In the genomic region with DNA sequence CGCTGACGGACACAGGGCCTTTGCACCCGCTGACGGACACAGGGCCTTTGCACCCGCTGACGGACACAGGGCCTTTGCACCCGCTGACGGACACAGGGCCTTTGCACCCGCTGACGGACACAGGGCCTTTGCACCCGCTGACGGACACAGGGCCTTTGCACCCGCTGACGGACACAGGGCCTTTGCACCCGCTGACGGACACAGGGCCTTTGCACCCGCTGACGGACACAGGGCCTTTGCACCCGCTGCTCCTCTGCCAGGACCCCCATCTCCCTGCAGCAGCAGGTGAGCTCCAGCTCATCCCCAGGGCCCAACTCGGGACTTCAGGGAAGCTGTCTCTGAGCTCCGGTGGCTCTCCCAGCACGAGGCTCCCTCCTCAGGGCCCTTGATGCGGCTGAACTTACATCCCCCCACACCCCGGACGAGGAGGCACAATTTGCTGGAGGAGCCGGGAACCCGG, we compare ENCODE assay signal across 4 cellular contexts. TPM values are rescaled to one million over a fixed set of nuclear protein-coding genes. Genes with fewer than 3 reads are reported as not detected.
DNase-seq lines count a peak whose midpoint lies in the region; ATAC-seq, FAIRE-seq and TF ChIP-seq lines count a peak whose summit lies in the region.
"Not testable (repeated sequence)": the region's sequence is repeated elsewhere in the genome, so short reads cannot be mapped to it uniquely, and the experiment has no call there.

No MANE protein-coding gene starts in this region.

- not testable (repeated sequence) for H3K18ac ChIP-seq in IMR-90 (ENCODE audit: low read depth, low read length)

- H3K27ac ChIP-seq in 22Rv1: peak overlapping the region; percentile 66; the same call in 1 of the 2 replicates
- H3K27ac ChIP-seq in IMR-90 (ENCODE audit: insufficient read depth, low read length); K562 (ENCODE audit: extremely low read depth, low read depth, low read length); HepG2 (ENCODE audit: extremely low read length, insufficient read depth, low read length): not testable (repeated sequence)

- peak overlapping the region; percentile 61 for H2AK9ac ChIP-seq in IMR-90 (replicated peaks; ENCODE audit: low read depth, low read length, poor library complexity)

- H2BK15ac ChIP-seq in IMR-90 (ENCODE audit: low read depth, low read length): not testable (repeated sequence)

- intact Hi-C loops in IMR-90 (cut with micrococcal nuclease); K562 (cut with micrococcal nuclease); HepG2 (cut with micrococcal nuclease; ENCODE audit: unreplicated experiment): not testable (repeated sequence)

- H3K9ac ChIP-seq in IMR-90 (ENCODE audit: low read depth, low read length): not testable (repeated sequence)
- H3K9ac ChIP-seq in K562 (ENCODE audit: insufficient read depth in 1 of 2, low read depth in 2 of 2, low read length in 2 of 2) (peak overlapping the region in 1 of 2 experiments; percentile 76; a peak in 2 of 4 replicates), HepG2 (ENCODE audit: insufficient read depth, low read depth, low read length) (0 out of 2 replicates have a peak overlapping the region, but pooled peaks have one; percentile 36)

- not testable (repeated sequence) for H3K4ac ChIP-seq in IMR-90 (ENCODE audit: low read depth, low read length)

- H2AK5ac ChIP-seq in IMR-90 (ENCODE audit: low read depth, low read length): not testable (repeated sequence)

- H2BK20ac ChIP-seq in IMR-90 (ENCODE audit: low read depth, low read length): not testable (repeated sequence)

- H3K79me1 ChIP-seq in IMR-90 (ENCODE audit: low read depth in 1 of 2, low read length in 2 of 2): not testable (repeated sequence)

- not testable (repeated sequence) for DNase-seq in IMR-90; K562 (ENCODE audit: extremely low read depth in 1 of 4, low spot score in 3 of 4); HepG2 (ENCODE audit: low spot score)

- POLR2A ChIA-PET in IMR-90 (lab: Charles Lee; ENCODE audit: unreplicated experiment): not testable (repeated sequence)
- POLR2A ChIA-PET in K562 (lab: Yijun Ruan, JAX) (interaction anchor here (0.6 to 1.4 kb wide), 3 partner anchors 10 to 116 kb away, joined by 3 to 5 read pairs (median 4); no protein-coding TSS in a partner anchor), HepG2 (lab: Yijun Ruan, JAX) (interaction anchor here (1.3 to 2.5 kb wide), 2 partner anchors 16 to 108 kb away, joined by 3 to 9 read pairs; no protein-coding TSS in a partner anchor)

- in situ Hi-C loops in IMR-90 (cut with MboI; ENCODE audit: low sequenced_read_pairs); K562 (cut with MboI): not testable (repeated sequence)
- in situ Hi-C loops in HepG2 (cut with HindIII; ENCODE audit: extremely low pct_ligation_motif_present, low pct_unique_long_range_greater_than_20kb): loop anchor here (10.0 kb wide), 1 partner anchor 137 kb away; a partner anchor contains a TSS

- TF ChIP-seq POLR2A in IMR-90 (IDR thresholded peaks at IDR 0.05; ENCODE audit: low read depth, low read length); K562 (conservative IDR thresholded peaks at IDR 0.05); HepG2 (IDR thresholded peaks at IDR 0.05; ENCODE audit: insufficient read depth in 1 of 2, low read depth in 2 of 2, low read length in 2 of 2): not testable (repeated sequence)

- H2BK5ac ChIP-seq in IMR-90 (ENCODE audit: low read depth, low read length, poor library complexity, severe bottlenecking): not testable (repeated sequence)

- H4K8ac ChIP-seq in IMR-90 (ENCODE audit: low read depth in 2 of 2, low read length in 2 of 2): not testable (repeated sequence)

- TF ChIP-seq RAD21 in IMR-90 (IDR thresholded peaks at IDR 0.05; ENCODE audit: low read length); K562 (CRISPR knock-in tag; conservative IDR thresholded peaks at IDR 0.05 in 1 of 2, IDR thresholded peaks at IDR 0.05 in 1 of 2); HepG2 (CRISPR knock-in tag; IDR thresholded peaks at IDR 0.05): not testable (repeated sequence)

- FAIRE-seq in K562 (lab: Jason Lieb, UNC); HepG2 (lab: Jason Lieb, UNC): not testable (repeated sequence)

- CTCF ChIA-PET in IMR-90 (lab: Yijun Ruan, JAX); K562 (lab: Yijun Ruan, JAX; ENCODE audit: low intra/inter-chr PET ratio); HepG2 (lab: Yijun Ruan, JAX; ENCODE audit: low intra/inter-chr PET ratio, low total read pairs): not testable (repeated sequence)

- not testable (repeated sequence) for H3K79me2 ChIP-seq in K562 (ENCODE audit: control insufficient read depth, insufficient read depth, low read length); HepG2 (ENCODE audit: insufficient read depth, low read length)

- not testable (repeated sequence) for H4K5ac ChIP-seq in IMR-90 (ENCODE audit: low read depth, low read length)

- H3K14ac ChIP-seq in IMR-90 (replicated peaks; ENCODE audit: low read depth, low read length): not testable (repeated sequence)

- H4K91ac ChIP-seq in IMR-90 (ENCODE audit: insufficient read depth, low read depth, low read length): not testable (repeated sequence)

- TF ChIP-seq EP300 in K562 (IDR thresholded peaks at IDR 0.05; ENCODE audit: low read length); HepG2 (IDR thresholded peaks at IDR 0.05; ENCODE audit: low read depth in 2 of 2, low read length in 2 of 2); HepG2 (CRISPR knock-in tag; IDR thresholded peaks at IDR 0.05; ENCODE audit: borderline replicate concordance): not testable (repeated sequence)

- dilution Hi-C loops in IMR-90 (cut with HindIII; ENCODE audit: low sequenced_read_pairs, unreplicated experiment): not testable (repeated sequence)

- H3K36me3 ChIP-seq in IMR-90 (ENCODE audit: control insufficient read depth, insufficient read depth, low read length); K562 (ENCODE audit: control insufficient read depth, insufficient read depth, low read length); HepG2 (replicated peaks in 1 of 2; ENCODE audit: control insufficient read depth in 1 of 2, insufficient read depth in 2 of 2, low read length in 2 of 2): not testable (repeated sequence)

- H3K4me3 ChIP-seq in IMR-90 (ENCODE audit: insufficient read depth, low read depth, low read length); K562: not testable (repeated sequence)
- peak overlapping the region in 2 of 3 experiments; percentile 47 to 68; a peak in 3 of 6 replicates for H3K4me3 ChIP-seq in HepG2 (replicated peaks in 1 of 3; ENCODE audit: insufficient read depth in 1 of 3, low read depth in 2 of 3, low read length in 3 of 3)

- not testable (repeated sequence) for ATAC-seq in IMR-90 (ENCODE audit: low read depth); K562; HepG2

- not testable (repeated sequence) for H3K9me1 ChIP-seq in IMR-90 (ENCODE audit: insufficient read depth, low read length); K562 (ENCODE audit: control insufficient read depth, insufficient read depth, low read length)

- not testable (repeated sequence) for BruUV-seq in IMR-90 (replicated peaks; lab: Mats Ljungman, UMichigan); K562 (replicated peaks; lab: Mats Ljungman, UMichigan); HepG2 (replicated peaks; lab: Mats Ljungman, UMichigan)

- not testable (repeated sequence) for H3K27me3 ChIP-seq in IMR-90 (ENCODE audit: control insufficient read depth, insufficient read depth, low read length); K562 (ENCODE audit: control insufficient read depth in 2 of 2, insufficient read depth in 2 of 2, low read length in 2 of 2)
- peaks cover 19 to 67% of the 10 kb centered on the region in 2 experiments for H3K27me3 ChIP-seq in HepG2 (ENCODE audit: control insufficient read depth in 1 of 2, insufficient read depth in 2 of 2, low read length in 2 of 2)

- H2BK120ac ChIP-seq in IMR-90 (ENCODE audit: low read depth, low read length): not testable (repeated sequence)

- not testable (repeated sequence) for H3K23ac ChIP-seq in IMR-90 (ENCODE audit: low read depth, low read length)

- H3K56ac ChIP-seq in IMR-90 (ENCODE audit: extremely low read depth, insufficient read depth, low read length): not testable (repeated sequence)

- H2AFZ ChIP-seq in IMR-90 (replicated peaks; ENCODE audit: low read length, poor library complexity); K562 (ENCODE audit: low read depth, low read length); HepG2 (ENCODE audit: low read length): not testable (repeated sequence)

- not testable (repeated sequence) for H3K4me1 ChIP-seq in IMR-90 (ENCODE audit: control insufficient read depth, insufficient read depth, low read length)
- peaks cover 19 to 70% of the 10 kb centered on the region in 2 experiments for H3K4me1 ChIP-seq in K562 (replicated peaks in 1 of 2; ENCODE audit: control insufficient read depth in 2 of 2, insufficient read depth in 2 of 2, low read length in 2 of 2)
- peaks cover 77% of the 10 kb centered on the region for H3K4me1 ChIP-seq in HepG2 (ENCODE audit: insufficient read depth, low read length)

- not testable (repeated sequence) for TF ChIP-seq CTCF in 22Rv1 (IDR thresholded peaks at IDR 0.05); IMR-90 (conservative IDR thresholded peaks at IDR 0.05; ENCODE audit: low read depth, low read length); K562 (IDR thresholded peaks at IDR 0.05 in 2 of 3, conservative IDR thresholded peaks at IDR 0.05 in 1 of 3; ENCODE audit: insufficient read depth in 2 of 3, low read depth in 1 of 3, low read length in 3 of 3); HepG2 (CRISPR knock-in tag; IDR thresholded peaks at IDR 0.05)

- not testable (repeated sequence) for H3K4me2 ChIP-seq in IMR-90 (ENCODE audit: low read depth, low read length); K562 (ENCODE audit: insufficient read depth, low read length)
- peak overlapping the region; percentile 95 for H3K4me2 ChIP-seq in HepG2 (ENCODE audit: low read depth, low read length)

- WGBS in IMR-90 (ENCODE audit: extremely low coverage in 2 of 2, insufficient read length in 1 of 2), 2 experiments: no CpG with 5 or more reads among the region's 27 CpGs
- WGBS in K562 (ENCODE audit: insufficient coverage, low coverage, missing lambda C conversion rate): 70% methylated on average over 6 of the region's 27 CpGs
- WGBS in HepG2 (ENCODE audit: low lambda C conversion rate): no CpG with 5 or more reads among the region's 27 CpGs

- H4K20me1 ChIP-seq in IMR-90 (ENCODE audit: insufficient read depth, low read length); K562 (replicated peaks; ENCODE audit: control insufficient read depth, insufficient read depth, low read length); HepG2 (ENCODE audit: insufficient read depth, low read length): not testable (repeated sequence)

- not testable (repeated sequence) for H3K9me3 ChIP-seq in IMR-90 (ENCODE audit: control insufficient read depth, insufficient read depth, low read length); K562 (replicated peaks; ENCODE audit: control insufficient read depth, insufficient read depth, low read depth, low read length); HepG2 (ENCODE audit: low read length)

RNA-seq across cellular contexts. Expression of a gene that starts 6.6 kb away (rescaled TPM):
- 7.9 and 11.1 TPM in 2 replicates for total RNA-seq in IMR-90 (2012; rRNA removed)
- 19.0 and 21.2 TPM in 2 replicates for polyA plus RNA-seq in IMR-90 (2012; rRNA removed)
- polyA plus RNA-seq in IMR-90 (2012; cell fraction: cytosol; rRNA removed): 16.0 and 22.9 TPM in 2 replicates
- polyA plus RNA-seq in IMR-90 (2012; cell fraction: nucleus; rRNA removed; ENCODE audit: low replicate concordance): 27.3 and 39.1 TPM in 2 replicates
- total RNA-seq in K562 (2011; cell fraction: chromatin; rRNA removed; ENCODE audit: low replicate concordance): 15.2 and 27.2 TPM in 2 replicates
- 17.0 and 18.7 TPM in 2 replicates for total RNA-seq in K562 (2011; cell fraction: nucleolus; rRNA removed)
- 10.7 and 13.6 TPM in 2 replicates for total RNA-seq in K562 (2011; cell fraction: nucleoplasm; rRNA removed)
- total RNA-seq in K562 (2014; rRNA removed): 16.6 and 21.1 TPM in 2 replicates
- total RNA-seq in K562 (2014; rRNA removed; fragmentation: Illumina TruSeq; extraction: Trizol): 4.4 and 4.8 TPM in 2 replicates
- total RNA-seq in K562 (2015; rRNA removed; fragmentation: Illumina TruSeq; extraction: Trizol): 9.9 and 10.1 TPM in 2 replicates
- 22.2 and 25.1 TPM in 2 replicates for total RNA-seq in K562 (2021)
- polyA plus RNA-seq in K562 (2011; rRNA removed): 5.6 TPM in 2 replicates
- 7.2 and 16.2 TPM in 2 replicates for polyA plus RNA-seq in K562 (2011; cell fraction: cytosol; rRNA removed)
- 14.6 and 26.1 TPM in 2 replicates for polyA plus RNA-seq in K562 (2011; cell fraction: nucleus; rRNA removed)
- 9.1 and 10.5 TPM in 2 replicates for polyA plus RNA-seq in K562 (2012)
- polyA plus RNA-seq in K562 (2014; fragmentation: Illumina TruSeq; extraction: Trizol): 5.2 and 8.0 TPM in 2 replicates
- under 1 TPM; 0.70 to 0.73 TPM for polyA plus RNA-seq in K562 (2014; fragmentation: Nextera tagmentation; extraction: Ambion mirVana)
- polyA plus RNA-seq in K562 (2014; rRNA removed): 11.7 and 12.5 TPM in 2 replicates
- 5.4 and 11.8 TPM in 2 replicates for polyA minus RNA-seq in K562 (2011; rRNA and poly(A)+ RNA removed)
- polyA minus RNA-seq in K562 (2011; cell fraction: cytosol; rRNA and poly(A)+ RNA removed): 12.6 and 13.9 TPM in 2 replicates
- polyA minus RNA-seq in K562 (2011; cell fraction: nucleus; rRNA and poly(A)+ RNA removed): 5.9 and 6.5 TPM in 2 replicates
- 10.5 and 12.3 TPM in 2 replicates for total RNA-seq in HepG2 (2016; rRNA removed; fragmentation: Illumina TruSeq; extraction: Trizol)
- total RNA-seq in HepG2 (2016; cell fraction: cytosol; rRNA removed; fragmentation: Illumina TruSeq; extraction: Trizol; ENCODE audit: low read depth): 2.1 and 2.2 TPM in 2 replicates
- 9.0 and 12.3 TPM in 2 replicates for total RNA-seq in HepG2 (2016; cell fraction: insoluble cytoplasmic fraction; rRNA removed; fragmentation: Illumina TruSeq; extraction: Trizol)
- 5.3 TPM in 2 replicates for total RNA-seq in HepG2 (2016; cell fraction: membrane; rRNA removed; fragmentation: Illumina TruSeq; extraction: Trizol)
- 8.0 and 9.6 TPM in 2 replicates for total RNA-seq in HepG2 (2016; cell fraction: nucleus; rRNA removed; fragmentation: Illumina TruSeq; extraction: Trizol)
- polyA plus RNA-seq in HepG2 (2011; rRNA removed): 5.9 and 6.3 TPM in 2 replicates
- 4.1 and 5.8 TPM in 2 replicates for polyA plus RNA-seq in HepG2 (2011; cell fraction: cytosol; rRNA removed)
- polyA plus RNA-seq in HepG2 (2011; cell fraction: nucleus; rRNA removed): 28.9 and 40.8 TPM in 2 replicates
- 6.2 and 7.1 TPM in 2 replicates for polyA plus RNA-seq in HepG2 (2012)
- 0.80 TPM in 2 replicates for polyA plus RNA-seq in HepG2 (2016; cell fraction: cytosol; fragmentation: Illumina TruSeq; extraction: Trizol; ENCODE audit: low read depth)
- 8.9 and 10.6 TPM in 2 replicates for polyA plus RNA-seq in HepG2 (2016; cell fraction: insoluble cytoplasmic fraction; fragmentation: Illumina TruSeq; extraction: Trizol; ENCODE audit: low read depth)
- 2.4 and 2.5 TPM in 2 replicates for polyA plus RNA-seq in HepG2 (2016; cell fraction: membrane; fragmentation: Illumina TruSeq; extraction: Trizol; ENCODE audit: low read depth)
- 15.3 and 15.7 TPM in 2 replicates for polyA plus RNA-seq in HepG2 (2016; cell fraction: nucleus; fragmentation: Illumina TruSeq; extraction: Trizol; ENCODE audit: insufficient read depth, low read depth)
- 14.5 and 16.4 TPM in 2 replicates for polyA minus RNA-seq in HepG2 (2011; rRNA and poly(A)+ RNA removed; ENCODE audit: low replicate concordance)
- 9.2 and 9.6 TPM in 2 replicates for polyA minus RNA-seq in HepG2 (2011; cell fraction: cytosol; rRNA and poly(A)+ RNA removed)
- polyA minus RNA-seq in HepG2 (2011; cell fraction: nucleus; rRNA and poly(A)+ RNA removed): 10.6 and 13.4 TPM in 2 replicates

RNA-seq across cellular contexts. Expression of a gene that starts 17.0 kb away (rescaled TPM):
- total RNA-seq in IMR-90 (2012; rRNA removed): 12.5 and 14.0 TPM in 2 replicates
- polyA plus RNA-seq in IMR-90 (2012; rRNA removed): 17.5 and 18.6 TPM in 2 replicates
- 29.9 and 32.6 TPM in 2 replicates for polyA plus RNA-seq in IMR-90 (2012; cell fraction: cytosol; rRNA removed)
- 12.4 and 30.2 TPM in 2 replicates for polyA plus RNA-seq in IMR-90 (2012; cell fraction: nucleus; rRNA removed; ENCODE audit: low replicate concordance)
- 9.3 and 37.6 TPM in 2 replicates for total RNA-seq in K562 (2011; cell fraction: chromatin; rRNA removed; ENCODE audit: low replicate concordance)
- 42.5 and 42.8 TPM in 2 replicates for total RNA-seq in K562 (2011; cell fraction: nucleolus; rRNA removed)
- 19.5 and 20.3 TPM in 2 replicates for total RNA-seq in K562 (2011; cell fraction: nucleoplasm; rRNA removed)
- total RNA-seq in K562 (2014; rRNA removed): 44.6 and 51.3 TPM in 2 replicates
- total RNA-seq in K562 (2014; rRNA removed; fragmentation: Illumina TruSeq; extraction: Trizol): 6.2 and 6.7 TPM in 2 replicates
- total RNA-seq in K562 (2015; rRNA removed; fragmentation: Illumina TruSeq; extraction: Trizol): 21.6 and 23.3 TPM in 2 replicates
- 40.6 and 43.1 TPM in 2 replicates for total RNA-seq in K562 (2021)
- 11.5 and 12.2 TPM in 2 replicates for polyA plus RNA-seq in K562 (2011; rRNA removed)
- polyA plus RNA-seq in K562 (2011; cell fraction: cytosol; rRNA removed): 15.5 and 50.0 TPM in 2 replicates
- 27.4 and 47.1 TPM in 2 replicates for polyA plus RNA-seq in K562 (2011; cell fraction: nucleus; rRNA removed)
- polyA plus RNA-seq in K562 (2012): 27.5 and 33.5 TPM in 2 replicates
- 9.8 and 16.8 TPM in 2 replicates for polyA plus RNA-seq in K562 (2014; fragmentation: Illumina TruSeq; extraction: Trizol)
- polyA plus RNA-seq in K562 (2014; fragmentation: Nextera tagmentation; extraction: Ambion mirVana): under 1 TPM; 0.32 to 0.64 TPM
- 25.1 and 28.0 TPM in 2 replicates for polyA plus RNA-seq in K562 (2014; rRNA removed)
- 4.9 and 9.2 TPM in 2 replicates for polyA minus RNA-seq in K562 (2011; rRNA and poly(A)+ RNA removed)
- polyA minus RNA-seq in K562 (2011; cell fraction: cytosol; rRNA and poly(A)+ RNA removed): 18.4 and 21.8 TPM in 2 replicates
- 18.7 and 25.0 TPM in 2 replicates for polyA minus RNA-seq in K562 (2011; cell fraction: nucleus; rRNA and poly(A)+ RNA removed)
- 12.0 and 13.9 TPM in 2 replicates for total RNA-seq in HepG2 (2016; rRNA removed; fragmentation: Illumina TruSeq; extraction: Trizol)
- 7.7 and 7.9 TPM in 2 replicates for total RNA-seq in HepG2 (2016; cell fraction: cytosol; rRNA removed; fragmentation: Illumina TruSeq; extraction: Trizol; ENCODE audit: low read depth)
- 9.6 and 13.9 TPM in 2 replicates for total RNA-seq in HepG2 (2016; cell fraction: insoluble cytoplasmic fraction; rRNA removed; fragmentation: Illumina TruSeq; extraction: Trizol)
- 17.8 and 22.1 TPM in 2 replicates for total RNA-seq in HepG2 (2016; cell fraction: membrane; rRNA removed; fragmentation: Illumina TruSeq; extraction: Trizol)
- 10.1 and 11.0 TPM in 2 replicates for total RNA-seq in HepG2 (2016; cell fraction: nucleus; rRNA removed; fragmentation: Illumina TruSeq; extraction: Trizol)
- polyA plus RNA-seq in HepG2 (2011; rRNA removed): 5.5 and 7.1 TPM in 2 replicates
- polyA plus RNA-seq in HepG2 (2011; cell fraction: cytosol; rRNA removed): 7.1 and 10.4 TPM in 2 replicates
- 9.4 and 12.5 TPM in 2 replicates for polyA plus RNA-seq in HepG2 (2011; cell fraction: nucleus; rRNA removed)
- 6.0 and 9.5 TPM in 2 replicates for polyA plus RNA-seq in HepG2 (2012)
- polyA plus RNA-seq in HepG2 (2016; cell fraction: cytosol; fragmentation: Illumina TruSeq; extraction: Trizol; ENCODE audit: low read depth): 6.4 and 8.1 TPM in 2 replicates
- 14.5 and 15.8 TPM in 2 replicates for polyA plus RNA-seq in HepG2 (2016; cell fraction: insoluble cytoplasmic fraction; fragmentation: Illumina TruSeq; extraction: Trizol; ENCODE audit: low read depth)
- 14.9 and 17.1 TPM in 2 replicates for polyA plus RNA-seq in HepG2 (2016; cell fraction: membrane; fragmentation: Illumina TruSeq; extraction: Trizol; ENCODE audit: low read depth)
- polyA plus RNA-seq in HepG2 (2016; cell fraction: nucleus; fragmentation: Illumina TruSeq; extraction: Trizol; ENCODE audit: insufficient read depth, low read depth): 14.9 and 17.4 TPM in 2 replicates
- polyA minus RNA-seq in HepG2 (2011; rRNA and poly(A)+ RNA removed; ENCODE audit: low replicate concordance): 18.3 and 50.6 TPM in 2 replicates
- 7.9 and 8.8 TPM in 2 replicates for polyA minus RNA-seq in HepG2 (2011; cell fraction: cytosol; rRNA and poly(A)+ RNA removed)
- 4.7 and 8.0 TPM in 2 replicates for polyA minus RNA-seq in HepG2 (2011; cell fraction: nucleus; rRNA and poly(A)+ RNA removed)
